ENCODE assay signal across 7 cellular contexts in the genomic region with DNA sequence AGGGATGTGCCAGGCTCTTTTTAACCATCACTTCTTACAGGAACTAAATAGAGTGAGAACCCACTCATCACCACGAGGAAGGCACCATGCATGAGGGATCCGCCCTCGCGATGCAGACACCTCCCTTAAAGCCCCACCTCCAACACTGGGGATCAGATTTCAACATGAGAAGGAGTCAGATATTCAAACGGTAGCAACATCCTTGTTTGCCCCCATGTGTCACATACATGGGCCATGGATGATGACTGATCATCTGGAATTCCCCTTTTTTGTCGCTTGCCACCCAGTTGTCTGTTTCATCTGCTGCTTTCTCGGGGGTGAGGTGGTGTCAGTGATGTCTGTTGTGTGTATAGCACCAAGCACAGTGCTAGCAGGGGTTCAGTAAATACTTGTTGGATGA. TPM values are rescaled to one million over a fixed set of nuclear protein-coding genes. Genes with fewer than 3 reads are reported as not detected.
A peak's percentile ranks its signal among the peaks of the same experiment; 100 is the strongest.
DNase-seq lines count a peak whose midpoint lies in the region; ATAC-seq and TF ChIP-seq lines count a peak whose summit lies in the region.

No MANE protein-coding gene starts in this region.

- no peak overlapping the region for H2AFZ ChIP-seq in PC-3 (ENCODE audit: low read length)

- H3K9me3 Mint-ChIP-seq in nephron progenitor cell, result no peaks in the 10 kb centered on the region

- no peaks in the 10 kb centered on the region; the same call in 1 of the 2 replicates for H4K20me1 ChIP-seq in PC-3 (ENCODE audit: low read length)

- H3K79me2 ChIP-seq in PC-3 (ENCODE audit: low read length), result peaks cover 49% of the 10 kb centered on the region

- H3K27me3 ChIP-seq in PC-3 (ENCODE audit: low read length), result no peaks in the 10 kb centered on the region

- peaks cover 59% of the 10 kb centered on the region for H3K4me1 Mint-ChIP-seq in nephron progenitor cell

- no peak overlapping the region for H3K4me3 Mint-ChIP-seq in nephron progenitor cell

- no peak overlapping the region for H3K27ac ChIP-seq in PC-3 (ENCODE audit: low read length)

- H3K4me2 ChIP-seq in PC-3 (ENCODE audit: low read length), result no peak overlapping the region

- no TSS peak for BruUV-seq in PC-3 (replicated peaks; lab: Mats Ljungman, UMichigan)

- no peak for TF ChIP-seq CTCF in nephron progenitor cell (IDR thresholded peaks at IDR 0.05)
- no peak for TF ChIP-seq CTCF in PC-3 (conservative IDR thresholded peaks at IDR 0.05; ENCODE audit: low read depth, low read length)

- no peak overlapping the region for H3K4me3 ChIP-seq in PC-3 (ENCODE audit: low read length)

- POLR2A ChIA-PET in PC-3 (lab: Charles Lee; ENCODE audit: unreplicated experiment), result no interaction called here

- H3K9me3 ChIP-seq in PC-3 (ENCODE audit: low read length), result no peaks in the 10 kb centered on the region

- H3K27me3 Mint-ChIP-seq in nephron progenitor cell (ENCODE audit: low read depth, poor library complexity), result no peaks in the 10 kb centered on the region

- H3K4me1 ChIP-seq in PC-3 (ENCODE audit: insufficient read depth, low read length), result no peaks in the 10 kb centered on the region

- peaks cover 56% of the 10 kb centered on the region for H3K36me3 Mint-ChIP-seq in nephron progenitor cell (ENCODE audit: low read depth)

- H3K9ac ChIP-seq in PC-3 (ENCODE audit: low read length), result no peak overlapping the region

- no peaks in the 10 kb centered on the region for H3F3A ChIP-seq in PC-3 (ENCODE audit: low read length, unreplicated experiment)

- H3K36me3 ChIP-seq in PC-3 (ENCODE audit: low read depth, low read length), result no peaks in the 10 kb centered on the region

- peak overlapping the region; percentile 60 for H3K27ac Mint-ChIP-seq in nephron progenitor cell

- ATAC-seq in GM19351 (IDR thresholded peaks at IDR 0.05; ENCODE audit: unreplicated experiment), result peak; percentile 47
- peak; percentile 55 for ATAC-seq in HG03135 (IDR thresholded peaks at IDR 0.05; ENCODE audit: unreplicated experiment)
- no peak for ATAC-seq in PC-3

- intact Hi-C loops in PC-3 (cut with micrococcal nuclease), result no loop called here

- CTCF ChIA-PET in PC-3 (lab: Charles Lee), result no interaction called here

- H3K9me2 ChIP-seq in PC-3 (replicated peaks; ENCODE audit: low read length), result no peaks in the 10 kb centered on the region

- peak; percentile 59 for DNase-seq in activated CD4-positive, alpha-beta T cell treated with anti-CD3 and anti-CD28 coated beads, Interleukin-2, amount 50 U/mL, for 1 hour
- DNase-seq in nephron progenitor cell, result no peak
- no peak for DNase-seq in PC-3
- no peak for DNase-seq in dermis blood vessel endothelial cell
- DNase-seq in NCI-H1417 treated with DMSO at 0.1 percent for 48 hours (lab: John Stamatoyannopoulos, UW), result no peak

RNA-seq across cellular contexts. Expression of gene NCK2, which starts 57.9 kb away (rescaled TPM):
- total RNA-seq in PC-3 (2014; rRNA removed) (45.4 and 68.8 TPM in 2 replicates), dermis blood vessel endothelial cell (51.1 and 51.6 TPM in 2 replicates)
